ENCODE assay signal across 13 cellular contexts in genomic region chr15:63818191-63818590, GRCh38. TPM values are rescaled to one million over a fixed set of nuclear protein-coding genes. Genes with fewer than 3 reads are reported as not detected.
DNase-seq lines count a peak whose midpoint lies in the region; ATAC-seq and TF ChIP-seq lines count a peak whose summit lies in the region.
"Had no signal": no experiment of that assay in that cellular context is flagged by ENCODE, and none has a peak within 500 bp of the region (broad histone marks: within the 10 kb centered on the region; RNA-seq: fewer than 3 reads in every experiment).

No MANE protein-coding gene starts in this region.

- no peaks in the 10 kb centered on the region for H3K27me3 ChIP-seq in trophoblast cell (ENCODE audit: insufficient read depth, low read length)
- H3K27me3 ChIP-seq: stomach had no signal

- H2AFZ ChIP-seq in trophoblast cell (ENCODE audit: insufficient read depth, low read length, poor library complexity): no peak overlapping the region

- no peak overlapping the region for H2BK5ac ChIP-seq in trophoblast cell (ENCODE audit: low read depth, low read length, poor library complexity)

- H4K8ac ChIP-seq in trophoblast cell (ENCODE audit: low read depth, low read length): no peak overlapping the region

- no peaks in the 10 kb centered on the region for H3K9me3 Mint-ChIP-seq in activated CD4-positive, alpha-beta T cell treated with anti-CD3 and anti-CD28 coated beads for 36 hours (ENCODE audit: low read depth)
- H3K9me3 Mint-ChIP-seq in endothelial cell (ENCODE audit: unreplicated experiment): no peaks in the 10 kb centered on the region
- H3K9me3 Mint-ChIP-seq: nephron had no signal

- H4K12ac ChIP-seq in trophoblast cell (ENCODE audit: low read depth, low read length): no peak overlapping the region

- H3K36me3 Mint-ChIP-seq in activated CD4-positive, alpha-beta T cell treated with anti-CD3 and anti-CD28 coated beads for 36 hours (ENCODE audit: low read depth): no peaks in the 10 kb centered on the region
- peaks cover 11% of the 10 kb centered on the region for H3K36me3 Mint-ChIP-seq in endothelial cell (ENCODE audit: low read depth, unreplicated experiment)

- H3K4ac ChIP-seq in trophoblast cell (ENCODE audit: low read depth, low read length): peak overlapping the region; percentile 47

- H3K4me3 ChIP-seq in SK-N-MC: peak overlapping the region; percentile 17
- H3K4me3 ChIP-seq in trophoblast cell (ENCODE audit: low read depth, low read length): no peak overlapping the region
- H3K4me3 ChIP-seq: A549, stomach had no signal

- H3K9me3 ChIP-seq in SK-N-MC (ENCODE audit: low read depth, low read length) (no peaks in the 10 kb centered on the region), trophoblast cell (ENCODE audit: insufficient read depth, low read depth, low read length) (no peaks in the 10 kb centered on the region)
- H3K9me3 ChIP-seq: A549, stomach had no signal

- WGBS in trophoblast cell (ENCODE audit: extremely low coverage, insufficient coverage, insufficient read length): no CpG with 5 or more reads among the region's 4 CpGs

- no peak overlapping the region for H2BK12ac ChIP-seq in trophoblast cell (ENCODE audit: low read length)

- H2AK5ac ChIP-seq in trophoblast cell (ENCODE audit: low read length): no peak overlapping the region

- H3K27ac ChIP-seq in SK-N-MC: peak overlapping the region; percentile 75; the same call in 1 of the 2 replicates
- no peak overlapping the region for H3K27ac ChIP-seq in trophoblast cell (ENCODE audit: low read depth, low read length)
- H3K27ac ChIP-seq: A549, stomach had no signal

- peaks cover 7% of the 10 kb centered on the region for H3K79me2 ChIP-seq in trophoblast cell (ENCODE audit: control insufficient read depth, insufficient read depth, low read length, poor library complexity)

- no peak overlapping the region for H3K4me2 ChIP-seq in trophoblast cell (ENCODE audit: low read length)
- H3K4me2 ChIP-seq: A549 had no signal

- peaks cover 81% of the 10 kb centered on the region for H3K4me1 Mint-ChIP-seq in activated CD4-positive, alpha-beta T cell treated with anti-CD3 and anti-CD28 coated beads for 36 hours
- peaks cover 45% of the 10 kb centered on the region for H3K4me1 Mint-ChIP-seq in endothelial cell (ENCODE audit: unreplicated experiment)

- POLR2A ChIA-PET in activated CD4-positive, alpha-beta T cell treated with anti-CD3 and anti-CD28 coated beads for 36 hours (lab: Charles Lee): interaction anchor here (0.6 to 1.5 kb wide), 3 partner anchors 11 to 76 kb away, joined by 3 to 6 read pairs (median 3); no protein-coding TSS in a partner anchor

- CTCF ChIA-PET in activated CD4-positive, alpha-beta T cell treated with anti-CD3 and anti-CD28 coated beads for 36 hours (lab: Charles Lee): interaction anchor here (0.7 to 2.5 kb wide), 15 partner anchors 11 to 253 kb away, joined by 3 to 11 read pairs (median 4); no protein-coding TSS in a partner anchor

- no peaks in the 10 kb centered on the region for H3K79me1 ChIP-seq in trophoblast cell (ENCODE audit: low read length)

- H3K9ac ChIP-seq in SK-N-MC (ENCODE audit: insufficient read length): peak overlapping the region; percentile 36
- H3K9ac ChIP-seq in trophoblast cell (ENCODE audit: low read length): no peak overlapping the region

- H3K18ac ChIP-seq in trophoblast cell (ENCODE audit: low read length): no peak overlapping the region

- no peak overlapping the region for H3K4me3 Mint-ChIP-seq in activated CD4-positive, alpha-beta T cell treated with anti-CD3 and anti-CD28 coated beads for 36 hours
- peak overlapping the region; percentile 60 for H3K4me3 Mint-ChIP-seq in endothelial cell (ENCODE audit: unreplicated experiment)
- H3K4me3 Mint-ChIP-seq: nephron had no signal

- intact Hi-C loops in activated CD4-positive, alpha-beta T cell treated with anti-CD3 and anti-CD28 coated beads for 36 hours (cut with DNase I, micrococcal nuclease): no loop called here

- DNase-seq in activated CD4-positive, alpha-beta T cell treated with anti-CD3 and anti-CD28 coated beads for 36 hours: no peak
- no peak for DNase-seq in activated CD4-positive, alpha-beta T cell treated with anti-CD3 and anti-CD28 coated beads, Interleukin-2, amount 50 U/mL, for 4 hours
- DNase-seq in SK-N-MC (ENCODE audit: low read depth, low spot score) (no peak), endothelial cell (ENCODE audit: low spot score) (peak; percentile 33), trophoblast cell (peak in 1 of 2 donors; percentile 18), HT-29 (ENCODE audit: low spot score) (no peak), NCI-H1092 treated with DMSO at 0.1 percent for 48 hours (lab: John Stamatoyannopoulos, UW) (no peak)
- DNase-seq: HCEC 1CT, stomach, T1000 had no signal

- peak overlapping the region; percentile 83 for H3K27ac Mint-ChIP-seq in activated CD4-positive, alpha-beta T cell treated with anti-CD3 and anti-CD28 coated beads for 36 hours
- H3K27ac Mint-ChIP-seq in endothelial cell (ENCODE audit: unreplicated experiment): peak overlapping the region; percentile 92
- H3K27ac Mint-ChIP-seq: nephron had no signal

- H3K27me3 Mint-ChIP-seq in activated CD4-positive, alpha-beta T cell treated with anti-CD3 and anti-CD28 coated beads for 36 hours: no peaks in the 10 kb centered on the region
- H3K27me3 Mint-ChIP-seq in endothelial cell (ENCODE audit: unreplicated experiment): peaks cover under 1% of the 10 kb centered on the region

- no peak overlapping the region for H3K23ac ChIP-seq in trophoblast cell (ENCODE audit: low read length)

- ATAC-seq in activated CD4-positive, alpha-beta T cell treated with anti-CD3 and anti-CD28 coated beads for 36 hours: peak; percentile 49
- ATAC-seq in HG02973 (IDR thresholded peaks at IDR 0.05; ENCODE audit: unreplicated experiment): no peak
- ATAC-seq: A549 had no signal

- no peak overlapping the region for H4K91ac ChIP-seq in trophoblast cell (ENCODE audit: low read depth, low read length)

- no peaks in the 10 kb centered on the region for H3K36me3 ChIP-seq in SK-N-MC (ENCODE audit: insufficient read depth, low read length)
- no peaks in the 10 kb centered on the region for H3K36me3 ChIP-seq in trophoblast cell (ENCODE audit: control insufficient read depth in 1 of 2, insufficient read depth in 2 of 2, low read length in 2 of 2)
- H3K36me3 ChIP-seq: stomach had no signal

- H2BK120ac ChIP-seq in trophoblast cell (ENCODE audit: insufficient read depth, low read length, poor library complexity): no peak overlapping the region

- H3K14ac ChIP-seq in trophoblast cell (ENCODE audit: low read length): no peak overlapping the region

- H3K4me1 ChIP-seq in trophoblast cell (ENCODE audit: control insufficient read depth in 1 of 2, insufficient read depth in 2 of 2, low read length in 2 of 2): peaks cover 0 to 7% of the 10 kb centered on the region in 2 experiments
- H3K4me1 ChIP-seq: A549 had no signal

- TF ChIP-seq CTCF in endothelial cell (IDR thresholded peaks at IDR 0.05; ENCODE audit: unreplicated experiment): no peak

RNA-seq across cellular contexts. Expression of gene HERC1, which starts 15.6 kb away (rescaled TPM):
- 10 to 100 TPM; 62.8 to 66.0 TPM for total RNA-seq in activated CD4-positive, alpha-beta T cell treated with anti-CD3 and anti-CD28 coated beads for 36 hours
- total RNA-seq in endothelial cell (ENCODE audit: unreplicated experiment): 125 TPM
- 29.8 and 34.2 TPM in 2 replicates for polyA plus RNA-seq in trophoblast cell (2013)
- 44.3 and 54.8 TPM in 2 replicates for total RNA-seq in HT-29 (2014; rRNA removed; shearing (Covaris generic))
